In the genomic region with DNA sequence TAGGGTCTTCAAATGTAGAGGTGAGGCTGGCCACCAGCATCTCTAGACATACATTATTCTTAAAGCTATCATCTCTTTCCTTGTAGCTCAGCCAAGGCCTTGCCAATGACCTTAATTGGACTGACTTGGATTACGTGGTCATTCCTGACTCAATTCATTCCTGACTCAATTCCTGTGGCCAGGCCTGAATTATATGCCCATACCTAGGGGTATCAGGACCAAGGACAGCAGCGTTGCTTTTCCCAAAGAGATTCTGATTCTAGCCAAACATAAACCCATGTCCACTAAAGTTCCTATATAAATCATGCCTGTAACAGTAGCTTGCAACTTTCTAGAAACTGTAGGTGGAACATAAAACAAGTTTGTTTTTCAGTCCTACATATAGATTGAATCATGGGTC, we compare ENCODE assay signal across 15 cellular contexts.
A peak's percentile ranks its signal among the peaks of the same experiment; 100 is the strongest.
DNase-seq lines count a peak whose midpoint lies in the region; ATAC-seq, FAIRE-seq and TF ChIP-seq lines count a peak whose summit lies in the region.
"Had no signal": no experiment of that assay in that cellular context is flagged by ENCODE, and none has a peak within 500 bp of the region (broad histone marks: within the 10 kb centered on the region; RNA-seq: fewer than 3 reads in every experiment).

No MANE protein-coding gene starts in this region.

- H3K27me3 ChIP-seq in keratinocyte (ENCODE audit: control insufficient read depth, extremely low read depth, insufficient read depth, low read length), result no peaks in the 10 kb centered on the region
- H3K27me3 ChIP-seq: ovary had no signal

- H3K79me2 ChIP-seq in keratinocyte (ENCODE audit: control insufficient read depth, insufficient read depth, low read length), result no peaks in the 10 kb centered on the region

- H3K27me3 Mint-ChIP-seq in activated T-cell treated with anti-CD3 and anti-CD28 coated beads, Interleukin-2, amount 50 U/mL, for 4 hours (ENCODE audit: low read depth), result peaks cover 3% of the 10 kb centered on the region

- no peaks in the 10 kb centered on the region for H4K20me1 ChIP-seq in keratinocyte (ENCODE audit: control insufficient read depth, extremely low read depth, insufficient read depth, low read length)

- no peaks in the 10 kb centered on the region for H3K36me3 Mint-ChIP-seq in activated T-cell treated with anti-CD3 and anti-CD28 coated beads, Interleukin-2, amount 50 U/mL, for 4 hours (ENCODE audit: insufficient read depth)

- no peak for TF ChIP-seq CTCF in keratinocyte (optimal IDR thresholded peaks at IDR 0.05 in 1 of 3, IDR thresholded peaks at IDR 0.05 in 1 of 3, conservative IDR thresholded peaks at IDR 0.05 in 1 of 3; ENCODE audit: extremely low read depth in 1 of 3, insufficient read depth in 2 of 3, low read length in 3 of 3)

- FAIRE-seq in keratinocyte (lab: Jason Lieb, UNC), result peak; percentile 17

- no peaks in the 10 kb centered on the region for H3K4me1 ChIP-seq in keratinocyte (ENCODE audit: control insufficient read depth, extremely low read depth, insufficient read depth, low read length)

- H3K9me3 ChIP-seq in keratinocyte (ENCODE audit: control insufficient read depth, low read depth, low read length), result no peaks in the 10 kb centered on the region
- H3K9me3 ChIP-seq: ovary had no signal

- no peak overlapping the region for H3K4me3 Mint-ChIP-seq in activated T-cell treated with anti-CD3 and anti-CD28 coated beads, Interleukin-2, amount 50 U/mL, for 4 hours

- no peak overlapping the region for H2AFZ ChIP-seq in keratinocyte (ENCODE audit: control insufficient read depth, low read length)

- ATAC-seq in activated T-cell treated with anti-CD3 and anti-CD28 coated beads, Interleukin-2, amount 50 U/mL, for 4 hours, result no peak

- no peak overlapping the region for H3K4me2 ChIP-seq in keratinocyte (ENCODE audit: control insufficient read depth, extremely low read depth, insufficient read depth, low read depth, low read length)

- H3K9me1 ChIP-seq in keratinocyte (ENCODE audit: control insufficient read depth, extremely low read depth, insufficient read depth, low read length), result no peaks in the 10 kb centered on the region

- no peak overlapping the region for H3K4me3 ChIP-seq in keratinocyte (ENCODE audit: control insufficient read depth in 2 of 3, extremely low read depth in 1 of 3, insufficient read depth in 2 of 3, low read depth in 1 of 3, low read length in 3 of 3)
- H3K4me3 ChIP-seq: ovary had no signal

- H3K9ac ChIP-seq in keratinocyte (ENCODE audit: control insufficient read depth, extremely low read depth, insufficient read depth, low read length), result no peak overlapping the region

- H3K36me3 ChIP-seq in keratinocyte (ENCODE audit: control insufficient read depth in 2 of 2, extremely low read depth in 1 of 2, insufficient read depth in 2 of 2, low read length in 2 of 2), result no peaks in the 10 kb centered on the region
- H3K36me3 ChIP-seq: ovary had no signal

- H3K27ac ChIP-seq in keratinocyte (ENCODE audit: control insufficient read depth, insufficient read depth, low read length), result no peak overlapping the region
- H3K27ac ChIP-seq: ovary, VCaP had no signal

- no peaks in the 10 kb centered on the region for H3K9me3 Mint-ChIP-seq in activated T-cell treated with anti-CD3 and anti-CD28 coated beads, Interleukin-2, amount 50 U/mL, for 4 hours

- no peaks in the 10 kb centered on the region for H3K4me1 Mint-ChIP-seq in activated T-cell treated with anti-CD3 and anti-CD28 coated beads, Interleukin-2, amount 50 U/mL, for 4 hours (ENCODE audit: low read depth)

- dilution Hi-C loops in keratinocyte (cut with MboI; ENCODE audit: extremely low pct_ligation_motif_present, low sequenced_read_pairs), result no loop called here

- DNase-seq in AG08396 (ENCODE audit: low spot score) (peak; percentile 7), HS-5 (ENCODE audit: low read depth) (peak; percentile 6), amniotic epithelial cell (ENCODE audit: low read depth) (peak; percentile 2), keratinocyte (ENCODE audit: low read depth, low spot score) (no peak), CD1c-positive myeloid dendritic cell (ENCODE audit: extremely low spot score) (no peak), H4 (ENCODE audit: low spot score) (no peak), NCI-H2081 (lab: John Stamatoyannopoulos, UW) (no peak)
- no peak for DNase-seq in activated T-cell treated with anti-CD3 and anti-CD28 coated beads, Interleukin-2, amount 50 U/mL, for 4 hours
- DNase-seq: activated CD8-positive, alpha-beta memory T cell treated with anti-CD3 and anti-CD28 coated beads, Interleukin-2, amount 50 U/mL, for 48 hours; amygdala; effector CD4-positive, alpha-beta T cell; GF-D8; NCI-H526 treated with DMSO at 0.1 percent for 48 hours; ovary had no signal

Comparison
In these comparisons a context has a peak if more than half of its experiments do, and no peak if none do; other contexts are left out.
1. DNase-seq: peak in AG08396 (single experiment), HS-5 (single experiment) and amniotic epithelial cell (single experiment); none in keratinocyte (single experiment), activated T-cell treated with anti-CD3 and anti-CD28 coated beads, Interleukin-2, amount 50 U/mL, for 4 hours (single experiment), CD1c-positive myeloid dendritic cell (single experiment), H4 (single experiment) and NCI-H2081 (0 of 2).